10 cellular contexts compared by ENCODE assay signal in genomic region chr6:1792989-1793388, GRCh38.
A peak's percentile ranks its signal among the peaks of the same experiment; 100 is the strongest.
DNase-seq lines count a peak whose midpoint lies in the region; ATAC-seq and TF ChIP-seq lines count a peak whose summit lies in the region.
"Had no signal": no experiment of that assay in that cellular context is flagged by ENCODE, and none has a peak within 500 bp of the region (broad histone marks: within the 10 kb centered on the region; RNA-seq: fewer than 3 reads in every experiment).

No MANE protein-coding gene starts in this region.

- no peak for TF ChIP-seq CTCF in prostate gland (IDR thresholded peaks at IDR 0.05)

- intact Hi-C loops in prostate gland (cut with DNase I): no loop called here

- peaks cover 2% of the 10 kb centered on the region for H3K4me1 ChIP-seq in prostate gland (replicated peaks)
- H3K4me1 ChIP-seq: thyroid gland had no signal

- ATAC-seq in HG03175 (IDR thresholded peaks at IDR 0.05; ENCODE audit: unreplicated experiment) (peak; percentile 55), SK-N-SH treated with all-trans-retinoic acid at 6 μM for 48 hours (peak; percentile 74), GM21529 (IDR thresholded peaks at IDR 0.05; ENCODE audit: unreplicated experiment) (no peak), HG02588 (IDR thresholded peaks at IDR 0.05; ENCODE audit: unreplicated experiment) (no peak)

- no peak overlapping the region for H3K4me3 ChIP-seq in prostate gland
- H3K4me3 ChIP-seq: SJSA1, thyroid gland had no signal

- no peaks in the 10 kb centered on the region for H3K27me3 ChIP-seq in prostate gland (replicated peaks; ENCODE audit: insufficient read depth)
- H3K27me3 ChIP-seq: SJSA1, thyroid gland had no signal

- no peaks in the 10 kb centered on the region for H3K36me3 ChIP-seq in prostate gland
- H3K36me3 ChIP-seq: SJSA1, thyroid gland had no signal

- no peak overlapping the region for H3K27ac ChIP-seq in prostate gland
- H3K27ac ChIP-seq: SJSA1, thyroid gland had no signal

- TF ChIP-seq POLR2A in prostate gland (IDR thresholded peaks at IDR 0.05): no peak

- DNase-seq in EH (ENCODE audit: low read depth) (peak; percentile 46), iPS-NIHi7 (ENCODE audit: extremely low spot score) (peak; percentile 60), DMS79 (lab: John Stamatoyannopoulos, UW) (no peak), prostate gland (ENCODE audit: low spot score) (no peak)

- H3K9me3 ChIP-seq in prostate gland: no peaks in the 10 kb centered on the region
- H3K9me3 ChIP-seq: SJSA1, thyroid gland had no signal

- WGBS in prostate gland: 81% methylated on average over 3 of the region's 3 CpGs

TF ChIP-seq in SK-N-SH treated with all-trans-retinoic acid at 6 μM for 48 hours, 23 proteins besides CTCF, POLR2A, EP300 and RAD21:
- no peak for TF ChIP-seq CSRNP3 (CRISPR knock-in tag; IDR thresholded peaks at IDR 0.05)
- no peak for TF ChIP-seq CREB5 (CRISPR knock-in tag; IDR thresholded peaks at IDR 0.05; ENCODE audit: low read depth)
- no peak for TF ChIP-seq ARNTL (CRISPR knock-in tag; IDR thresholded peaks at IDR 0.05; ENCODE audit: borderline replicate concordance, low read depth)
- TF ChIP-seq PATZ1 (CRISPR knock-in tag; IDR thresholded peaks at IDR 0.05; ENCODE audit: borderline replicate concordance): no peak
- no peak for TF ChIP-seq BACH2 (CRISPR knock-in tag; IDR thresholded peaks at IDR 0.05; ENCODE audit: borderline replicate concordance)
- TF ChIP-seq ZC3H10 (CRISPR knock-in tag; IDR thresholded peaks at IDR 0.05): no peak
- no peak for TF ChIP-seq PPARA (CRISPR knock-in tag; IDR thresholded peaks at IDR 0.05; ENCODE audit: borderline replicate concordance)
- TF ChIP-seq ISL1 (CRISPR knock-in tag; IDR thresholded peaks at IDR 0.05): no peak
- no peak for TF ChIP-seq SNAI2 (CRISPR knock-in tag; IDR thresholded peaks at IDR 0.05)
- TF ChIP-seq CSDC2 (CRISPR knock-in tag; IDR thresholded peaks at IDR 0.05): no peak
- TF ChIP-seq ZNF8 (CRISPR knock-in tag; IDR thresholded peaks at IDR 0.05): no peak

Comparison
In these comparisons a context has a peak if more than half of its experiments do, and no peak if none do; other contexts are left out.
1. DNase-seq: peak in EH (single experiment) and iPS-NIHi7 (single experiment); none in DMS79 (single experiment) and prostate gland (single experiment).
2. ATAC-seq: peak in HG03175 (single experiment) and SK-N-SH treated with all-trans-retinoic acid at 6 μM for 48 hours (single experiment); none in GM21529 (single experiment) and HG02588 (single experiment).